Comparison of ENCODE assay signal across 1 cellular context in the genomic region with DNA sequence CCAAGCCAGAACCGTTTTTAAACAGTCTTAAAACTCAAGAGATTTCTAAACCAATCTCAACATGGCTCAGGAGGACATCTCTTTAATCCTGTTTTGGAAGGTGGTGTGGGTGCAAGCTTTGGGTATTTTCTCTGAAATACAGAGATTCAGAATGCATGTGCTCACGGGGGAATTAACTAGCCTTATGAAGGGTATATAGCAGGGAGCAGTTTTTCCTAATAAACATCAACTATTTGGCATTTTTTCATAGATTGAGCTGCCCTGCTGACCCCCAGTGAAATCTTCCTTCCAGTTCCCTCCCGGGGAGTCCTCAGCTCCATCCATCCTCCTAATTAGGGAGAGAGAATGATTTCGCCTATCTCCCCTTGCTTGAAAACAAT.
TF ChIP-seq lines count a peak whose summit lies in the region.

No MANE protein-coding gene starts in this region.

TF ChIP-seq in H1, 55 proteins besides CTCF, POLR2A, EP300 and RAD21:
- no peak for TF ChIP-seq EZH2 (IDR thresholded peaks at IDR 0.05; ENCODE audit: low read depth, low read length, severe bottlenecking)
- TF ChIP-seq YY1 (IDR thresholded peaks at IDR 0.05; ENCODE audit: low read depth, low read length): no peak
- TF ChIP-seq TEAD4 (IDR thresholded peaks at IDR 0.05; ENCODE audit: low read depth, low read length): no peak
- no peak for TF ChIP-seq BACH1 (IDR thresholded peaks at IDR 0.05; ENCODE audit: low read length)
- no peak for TF ChIP-seq TAF1 (IDR thresholded peaks at IDR 0.05; ENCODE audit: low read depth, low read length)
- no peak for TF ChIP-seq SP4 (IDR thresholded peaks at IDR 0.05; ENCODE audit: low read length)
- no peak for TF ChIP-seq SUZ12 (IDR thresholded peaks at IDR 0.05; ENCODE audit: low read length)
- no peak for TF ChIP-seq BCL11A (IDR thresholded peaks at IDR 0.05; ENCODE audit: low read depth in 2 of 2, low read length in 2 of 2)
- TF ChIP-seq GABPA (IDR thresholded peaks at IDR 0.05; ENCODE audit: borderline replicate concordance, insufficient read depth, low read length): no peak
- TF ChIP-seq CBX5 (IDR thresholded peaks at IDR 0.05; ENCODE audit: low read depth, low read length): no peak
- no peak for TF ChIP-seq KDM4A (IDR thresholded peaks at IDR 0.05; ENCODE audit: low read depth, low read length, severe bottlenecking)
- TF ChIP-seq NANOG (IDR thresholded peaks at IDR 0.05; ENCODE audit: insufficient read depth, low read depth, low read length, poor library complexity, severe bottlenecking): no peak
- TF ChIP-seq HDAC2 (IDR thresholded peaks at IDR 0.05; ENCODE audit: borderline replicate concordance in 1 of 2, low read depth in 2 of 2, low read length in 2 of 2): no peak
- TF ChIP-seq JUN (IDR thresholded peaks at IDR 0.05; ENCODE audit: low read depth, low read length): no peak
- no peak for TF ChIP-seq POU5F1 (IDR thresholded peaks at IDR 0.05; ENCODE audit: low read depth, low read length)
- no peak for TF ChIP-seq JUND (IDR thresholded peaks at IDR 0.05; ENCODE audit: low read length)
- TF ChIP-seq, protein P1, sequence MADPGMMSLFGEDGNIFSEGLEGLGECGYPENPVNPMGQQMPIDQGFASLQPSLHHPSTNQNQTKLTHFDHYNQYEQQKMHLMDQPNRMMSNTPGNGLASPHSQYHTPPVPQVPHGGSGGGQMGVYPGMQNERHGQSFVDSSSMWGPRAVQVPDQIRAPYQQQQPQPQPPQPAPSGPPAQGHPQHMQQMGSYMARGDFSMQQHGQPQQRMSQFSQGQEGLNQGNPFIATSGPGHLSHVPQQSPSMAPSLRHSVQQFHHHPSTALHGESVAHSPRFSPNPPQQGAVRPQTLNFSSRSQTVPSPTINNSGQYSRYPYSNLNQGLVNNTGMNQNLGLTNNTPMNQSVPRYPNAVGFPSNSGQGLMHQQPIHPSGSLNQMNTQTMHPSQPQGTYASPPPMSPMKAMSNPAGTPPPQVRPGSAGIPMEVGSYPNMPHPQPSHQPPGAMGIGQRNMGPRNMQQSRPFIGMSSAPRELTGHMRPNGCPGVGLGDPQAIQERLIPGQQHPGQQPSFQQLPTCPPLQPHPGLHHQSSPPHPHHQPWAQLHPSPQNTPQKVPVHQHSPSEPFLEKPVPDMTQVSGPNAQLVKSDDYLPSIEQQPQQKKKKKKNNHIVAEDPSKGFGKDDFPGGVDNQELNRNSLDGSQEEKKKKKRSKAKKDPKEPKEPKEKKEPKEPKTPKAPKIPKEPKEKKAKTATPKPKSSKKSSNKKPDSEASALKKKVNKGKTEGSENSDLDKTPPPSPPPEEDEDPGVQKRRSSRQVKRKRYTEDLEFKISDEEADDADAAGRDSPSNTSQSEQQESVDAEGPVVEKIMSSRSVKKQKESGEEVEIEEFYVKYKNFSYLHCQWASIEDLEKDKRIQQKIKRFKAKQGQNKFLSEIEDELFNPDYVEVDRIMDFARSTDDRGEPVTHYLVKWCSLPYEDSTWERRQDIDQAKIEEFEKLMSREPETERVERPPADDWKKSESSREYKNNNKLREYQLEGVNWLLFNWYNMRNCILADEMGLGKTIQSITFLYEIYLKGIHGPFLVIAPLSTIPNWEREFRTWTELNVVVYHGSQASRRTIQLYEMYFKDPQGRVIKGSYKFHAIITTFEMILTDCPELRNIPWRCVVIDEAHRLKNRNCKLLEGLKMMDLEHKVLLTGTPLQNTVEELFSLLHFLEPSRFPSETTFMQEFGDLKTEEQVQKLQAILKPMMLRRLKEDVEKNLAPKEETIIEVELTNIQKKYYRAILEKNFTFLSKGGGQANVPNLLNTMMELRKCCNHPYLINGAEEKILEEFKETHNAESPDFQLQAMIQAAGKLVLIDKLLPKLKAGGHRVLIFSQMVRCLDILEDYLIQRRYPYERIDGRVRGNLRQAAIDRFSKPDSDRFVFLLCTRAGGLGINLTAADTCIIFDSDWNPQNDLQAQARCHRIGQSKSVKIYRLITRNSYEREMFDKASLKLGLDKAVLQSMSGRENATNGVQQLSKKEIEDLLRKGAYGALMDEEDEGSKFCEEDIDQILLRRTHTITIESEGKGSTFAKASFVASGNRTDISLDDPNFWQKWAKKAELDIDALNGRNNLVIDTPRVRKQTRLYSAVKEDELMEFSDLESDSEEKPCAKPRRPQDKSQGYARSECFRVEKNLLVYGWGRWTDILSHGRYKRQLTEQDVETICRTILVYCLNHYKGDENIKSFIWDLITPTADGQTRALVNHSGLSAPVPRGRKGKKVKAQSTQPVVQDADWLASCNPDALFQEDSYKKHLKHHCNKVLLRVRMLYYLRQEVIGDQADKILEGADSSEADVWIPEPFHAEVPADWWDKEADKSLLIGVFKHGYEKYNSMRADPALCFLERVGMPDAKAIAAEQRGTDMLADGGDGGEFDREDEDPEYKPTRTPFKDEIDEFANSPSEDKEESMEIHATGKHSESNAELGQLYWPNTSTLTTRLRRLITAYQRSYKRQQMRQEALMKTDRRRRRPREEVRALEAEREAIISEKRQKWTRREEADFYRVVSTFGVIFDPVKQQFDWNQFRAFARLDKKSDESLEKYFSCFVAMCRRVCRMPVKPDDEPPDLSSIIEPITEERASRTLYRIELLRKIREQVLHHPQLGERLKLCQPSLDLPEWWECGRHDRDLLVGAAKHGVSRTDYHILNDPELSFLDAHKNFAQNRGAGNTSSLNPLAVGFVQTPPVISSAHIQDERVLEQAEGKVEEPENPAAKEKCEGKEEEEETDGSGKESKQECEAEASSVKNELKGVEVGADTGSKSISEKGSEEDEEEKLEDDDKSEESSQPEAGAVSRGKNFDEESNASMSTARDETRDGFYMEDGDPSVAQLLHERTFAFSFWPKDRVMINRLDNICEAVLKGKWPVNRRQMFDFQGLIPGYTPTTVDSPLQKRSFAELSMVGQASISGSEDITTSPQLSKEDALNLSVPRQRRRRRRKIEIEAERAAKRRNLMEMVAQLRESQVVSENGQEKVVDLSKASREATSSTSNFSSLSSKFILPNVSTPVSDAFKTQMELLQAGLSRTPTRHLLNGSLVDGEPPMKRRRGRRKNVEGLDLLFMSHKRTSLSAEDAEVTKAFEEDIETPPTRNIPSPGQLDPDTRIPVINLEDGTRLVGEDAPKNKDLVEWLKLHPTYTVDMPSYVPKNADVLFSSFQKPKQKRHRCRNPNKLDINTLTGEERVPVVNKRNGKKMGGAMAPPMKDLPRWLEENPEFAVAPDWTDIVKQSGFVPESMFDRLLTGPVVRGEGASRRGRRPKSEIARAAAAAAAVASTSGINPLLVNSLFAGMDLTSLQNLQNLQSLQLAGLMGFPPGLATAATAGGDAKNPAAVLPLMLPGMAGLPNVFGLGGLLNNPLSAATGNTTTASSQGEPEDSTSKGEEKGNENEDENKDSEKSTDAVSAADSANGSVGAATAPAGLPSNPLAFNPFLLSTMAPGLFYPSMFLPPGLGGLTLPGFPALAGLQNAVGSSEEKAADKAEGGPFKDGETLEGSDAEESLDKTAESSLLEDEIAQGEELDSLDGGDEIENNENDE (IDR thresholded peaks at IDR 0.05; ENCODE audit: insufficient replicate concordance, low read length): no peak
- no peak for TF ChIP-seq CHD2 (IDR thresholded peaks at IDR 0.05; ENCODE audit: low read length)
